Comparison of ENCODE assay signal across 1 cellular context in genomic region chr3:46939578-46940405, GRCh38.
TF ChIP-seq lines count a peak whose summit lies in the region.

No MANE protein-coding gene starts in this region.

TF ChIP-seq in GM23338, 12 proteins besides CTCF, POLR2A, EP300 and RAD21 (continued from another document):
- TF ChIP-seq, protein P1, sequence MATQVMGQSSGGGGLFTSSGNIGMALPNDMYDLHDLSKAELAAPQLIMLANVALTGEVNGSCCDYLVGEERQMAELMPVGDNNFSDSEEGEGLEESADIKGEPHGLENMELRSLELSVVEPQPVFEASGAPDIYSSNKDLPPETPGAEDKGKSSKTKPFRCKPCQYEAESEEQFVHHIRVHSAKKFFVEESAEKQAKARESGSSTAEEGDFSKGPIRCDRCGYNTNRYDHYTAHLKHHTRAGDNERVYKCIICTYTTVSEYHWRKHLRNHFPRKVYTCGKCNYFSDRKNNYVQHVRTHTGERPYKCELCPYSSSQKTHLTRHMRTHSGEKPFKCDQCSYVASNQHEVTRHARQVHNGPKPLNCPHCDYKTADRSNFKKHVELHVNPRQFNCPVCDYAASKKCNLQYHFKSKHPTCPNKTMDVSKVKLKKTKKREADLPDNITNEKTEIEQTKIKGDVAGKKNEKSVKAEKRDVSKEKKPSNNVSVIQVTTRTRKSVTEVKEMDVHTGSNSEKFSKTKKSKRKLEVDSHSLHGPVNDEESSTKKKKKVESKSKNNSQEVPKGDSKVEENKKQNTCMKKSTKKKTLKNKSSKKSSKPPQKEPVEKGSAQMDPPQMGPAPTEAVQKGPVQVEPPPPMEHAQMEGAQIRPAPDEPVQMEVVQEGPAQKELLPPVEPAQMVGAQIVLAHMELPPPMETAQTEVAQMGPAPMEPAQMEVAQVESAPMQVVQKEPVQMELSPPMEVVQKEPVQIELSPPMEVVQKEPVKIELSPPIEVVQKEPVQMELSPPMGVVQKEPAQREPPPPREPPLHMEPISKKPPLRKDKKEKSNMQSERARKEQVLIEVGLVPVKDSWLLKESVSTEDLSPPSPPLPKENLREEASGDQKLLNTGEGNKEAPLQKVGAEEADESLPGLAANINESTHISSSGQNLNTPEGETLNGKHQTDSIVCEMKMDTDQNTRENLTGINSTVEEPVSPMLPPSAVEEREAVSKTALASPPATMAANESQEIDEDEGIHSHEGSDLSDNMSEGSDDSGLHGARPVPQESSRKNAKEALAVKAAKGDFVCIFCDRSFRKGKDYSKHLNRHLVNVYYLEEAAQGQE (IDR thresholded peaks at IDR 0.05; ENCODE audit: unreplicated experiment), result no peak
